In genomic region chr2:71748227-71748626, GRCh38 we compare ENCODE assay signal across 12 cellular contexts.
DNase-seq lines count a peak whose midpoint lies in the region; ATAC-seq, FAIRE-seq and TF ChIP-seq lines count a peak whose summit lies in the region.
"Had no signal": no experiment of that assay in that cellular context is flagged by ENCODE, and none has a peak within 500 bp of the region (broad histone marks: within the 10 kb centered on the region; RNA-seq: fewer than 3 reads in every experiment).

No MANE protein-coding gene starts in this region.

- H3K9ac ChIP-seq in K562 (ENCODE audit: insufficient read depth in 1 of 2, low read depth in 2 of 2, low read length in 2 of 2), result no peak overlapping the region
- no peak overlapping the region for H3K9ac ChIP-seq in subcutaneous abdominal adipose tissue (ENCODE audit: low read length in 5 of 5)

- intact Hi-C loops in K562 (cut with micrococcal nuclease), result no loop called here

- peak overlapping the region; percentile 75 for H2AFZ ChIP-seq in K562 (ENCODE audit: low read depth, low read length)

- H3K4me3 Mint-ChIP-seq in activated CD8-positive, alpha-beta memory T cell treated with anti-CD3 and anti-CD28 coated beads, Interleukin-2, amount 10 ng/mL, durations not matched to agents 7 days and 5 days, result no peak overlapping the region
- H3K4me3 Mint-ChIP-seq: activated naive CD8-positive, alpha-beta T cell treated with anti-CD3 and anti-CD28 coated beads, Interleukin-2, amount 10 ng/mL, durations not matched to agents 7 days and 5 days had no signal

- FAIRE-seq in HTR-8/SVneo (lab: Jason Lieb, UNC) (no peak), K562 (lab: Jason Lieb, UNC) (peak; percentile 97)

- no peaks in the 10 kb centered on the region for H3K36me3 Mint-ChIP-seq in activated CD8-positive, alpha-beta memory T cell treated with anti-CD3 and anti-CD28 coated beads, Interleukin-2, amount 10 ng/mL, durations not matched to agents 7 days and 5 days
- H3K36me3 Mint-ChIP-seq: activated naive CD8-positive, alpha-beta T cell treated with anti-CD3 and anti-CD28 coated beads, Interleukin-2, amount 10 ng/mL, durations not matched to agents 7 days and 5 days had no signal

- CTCF ChIA-PET in K562 (lab: Yijun Ruan, JAX; ENCODE audit: low intra/inter-chr PET ratio), result no interaction called here
- CTCF ChIA-PET in activated CD8-positive, alpha-beta memory T cell treated with anti-CD3 and anti-CD28 coated beads, Interleukin-2, amount 10 ng/mL, durations not matched to agents 7 days and 5 days (lab: Charles Lee), result no interaction called here

- in situ Hi-C loops in K562 (cut with MboI), result no loop called here

- H3K4me1 Mint-ChIP-seq in activated CD8-positive, alpha-beta memory T cell treated with anti-CD3 and anti-CD28 coated beads, Interleukin-2, amount 10 ng/mL, durations not matched to agents 7 days and 5 days, result no peaks in the 10 kb centered on the region
- H3K4me1 Mint-ChIP-seq: activated naive CD8-positive, alpha-beta T cell treated with anti-CD3 and anti-CD28 coated beads, Interleukin-2, amount 10 ng/mL, durations not matched to agents 7 days and 5 days had no signal

- TF ChIP-seq CTCF in K562 (IDR thresholded peaks at IDR 0.05 in 2 of 3, conservative IDR thresholded peaks at IDR 0.05 in 1 of 3; ENCODE audit: insufficient read depth in 2 of 3, low read depth in 1 of 3, low read length in 3 of 3) (no peak), WERI-Rb-1 (IDR thresholded peaks at IDR 0.05; ENCODE audit: low read depth, low read length) (no peak)

- no peaks in the 10 kb centered on the region for H3K9me1 ChIP-seq in K562 (ENCODE audit: control insufficient read depth, insufficient read depth, low read length)

- H3K27ac Mint-ChIP-seq in activated CD8-positive, alpha-beta memory T cell treated with anti-CD3 and anti-CD28 coated beads, Interleukin-2, amount 10 ng/mL, durations not matched to agents 7 days and 5 days, result no peak overlapping the region
- H3K27ac Mint-ChIP-seq: activated naive CD8-positive, alpha-beta T cell treated with anti-CD3 and anti-CD28 coated beads, Interleukin-2, amount 10 ng/mL, durations not matched to agents 7 days and 5 days had no signal

- no peak overlapping the region for H3K4me2 ChIP-seq in K562 (ENCODE audit: insufficient read depth, low read length)

- H3K9me3 ChIP-seq in K562 (replicated peaks; ENCODE audit: control insufficient read depth, insufficient read depth, low read depth, low read length), result no peaks in the 10 kb centered on the region
- H3K9me3 ChIP-seq in subcutaneous abdominal adipose tissue (ENCODE audit: control insufficient read depth in 5 of 5, low read length in 5 of 5), result peaks cover 0 to 9% (median 0%) of the 10 kb centered on the region in 5 donors
- no peaks in the 10 kb centered on the region for H3K9me3 ChIP-seq in WERI-Rb-1 (ENCODE audit: severe bottlenecking)

- H3K27ac ChIP-seq in K562 (ENCODE audit: extremely low read depth, low read depth, low read length), result peak overlapping the region; percentile 50; the same call in 2 of the 3 replicates
- H3K27ac ChIP-seq in subcutaneous abdominal adipose tissue (ENCODE audit: low read depth, low read length), result peak overlapping the region; percentile 25
- H3K27ac ChIP-seq in WERI-Rb-1, result no peak overlapping the region
- H3K27ac ChIP-seq: SK-N-MC had no signal

- H3K27me3 ChIP-seq in K562 (ENCODE audit: control insufficient read depth in 2 of 2, insufficient read depth in 2 of 2, low read length in 2 of 2), result no peaks in the 10 kb centered on the region
- H3K27me3 ChIP-seq in subcutaneous abdominal adipose tissue (ENCODE audit: control insufficient read depth in 5 of 5, insufficient read depth in 4 of 5, low read length in 5 of 5), result peaks cover 0 to 3% (median 0%) of the 10 kb centered on the region in 5 donors
- no peaks in the 10 kb centered on the region for H3K27me3 ChIP-seq in WERI-Rb-1 (ENCODE audit: insufficient read depth, low read depth, severe bottlenecking)

- TF ChIP-seq POLR2A in K562 (conservative IDR thresholded peaks at IDR 0.05), result no peak

- peak; percentile 98 for ATAC-seq in K562
- no peak for ATAC-seq in activated CD8-positive, alpha-beta memory T cell treated with anti-CD3 and anti-CD28 coated beads, Interleukin-2, amount 10 ng/mL, durations not matched to agents 7 days and 5 days
- no peak for ATAC-seq in GM19035 (IDR thresholded peaks at IDR 0.05; ENCODE audit: unreplicated experiment)

- POLR2A ChIA-PET in K562 (lab: Yijun Ruan, JAX), result no interaction called here

- H3K4me3 ChIP-seq in K562 (no peak overlapping the region), subcutaneous abdominal adipose tissue (ENCODE audit: low read depth in 1 of 5, low read length in 5 of 5) (no peak overlapping the region), WERI-Rb-1 (ENCODE audit: low read depth, low read length) (no peak overlapping the region)
- H3K4me3 ChIP-seq: SK-N-MC had no signal

- peak; percentile 58; the same call in 1 of the 2 replicates for TF ChIP-seq EP300 in K562 (IDR thresholded peaks at IDR 0.05; ENCODE audit: low read length)

- H3K27me3 Mint-ChIP-seq in activated CD8-positive, alpha-beta memory T cell treated with anti-CD3 and anti-CD28 coated beads, Interleukin-2, amount 10 ng/mL, durations not matched to agents 7 days and 5 days, result peaks cover 11% of the 10 kb centered on the region

- BruUV-seq in K562 (replicated peaks; lab: Mats Ljungman, UMichigan), result no TSS peak

- WGBS in K562 (ENCODE audit: insufficient coverage, low coverage, missing lambda C conversion rate), result 21% methylated on average over 5 of the region's 5 CpGs

- H3K36me3 ChIP-seq in K562 (ENCODE audit: control insufficient read depth, insufficient read depth, low read length) (no peaks in the 10 kb centered on the region), subcutaneous abdominal adipose tissue (ENCODE audit: control insufficient read depth in 5 of 5, insufficient read depth in 5 of 5, low read length in 5 of 5) (peaks cover 0 to 3% (median 0%) of the 10 kb centered on the region in 5 donors), WERI-Rb-1 (no peaks in the 10 kb centered on the region)

- peaks cover 3% of the 10 kb centered on the region for H3K9me3 Mint-ChIP-seq in activated CD8-positive, alpha-beta memory T cell treated with anti-CD3 and anti-CD28 coated beads, Interleukin-2, amount 10 ng/mL, durations not matched to agents 7 days and 5 days (ENCODE audit: low read depth)

- H4K20me1 ChIP-seq in K562 (replicated peaks; ENCODE audit: control insufficient read depth, insufficient read depth, low read length), result no peaks in the 10 kb centered on the region

- TF ChIP-seq RAD21 in K562 (CRISPR knock-in tag; conservative IDR thresholded peaks at IDR 0.05 in 1 of 2, IDR thresholded peaks at IDR 0.05 in 1 of 2), result no peak

- H3K79me2 ChIP-seq in K562 (ENCODE audit: control insufficient read depth, insufficient read depth, low read length), result no peaks in the 10 kb centered on the region

- peak; percentile 35 for DNase-seq in HTR-8/SVneo (ENCODE audit: insufficient read length, low spot score)
- peak; percentile 67 to 87 (median 75) for DNase-seq in K562 (ENCODE audit: extremely low read depth in 1 of 4, low spot score in 3 of 4)
- DNase-seq in iPS-NIHi11 (ENCODE audit: low spot score), result peak; percentile 31
- no peak for DNase-seq in activated CD8-positive, alpha-beta memory T cell treated with anti-CD3 and anti-CD28 coated beads, Interleukin-2, amount 10 ng/mL, durations not matched to agents 7 days and 5 days
- DNase-seq in DMS79 (lab: John Stamatoyannopoulos, UW), result no peak
- no peak for DNase-seq in WERI-Rb-1
- DNase-seq: activated naive CD8-positive, alpha-beta T cell treated with anti-CD3 and anti-CD28 coated beads, Interleukin-2, amount 10 ng/mL, durations not matched to agents 7 days and 5 days; DMS153; NCI-H446 treated with DMSO at 0.1 percent for 48 hours had no signal

- peaks cover 26 to 44% of the 10 kb centered on the region in 2 experiments for H3K4me1 ChIP-seq in K562 (replicated peaks in 1 of 2; ENCODE audit: control insufficient read depth in 2 of 2, insufficient read depth in 2 of 2, low read length in 2 of 2)
- H3K4me1 ChIP-seq in subcutaneous abdominal adipose tissue (ENCODE audit: control insufficient read depth in 5 of 5, insufficient read depth in 5 of 5, low read length in 5 of 5), result peaks cover 14 to 62% (median 43%) of the 10 kb centered on the region in 5 donors

TF ChIP-seq in K562, 482 proteins besides CTCF, POLR2A, EP300 and RAD21 (continues in another document):
- TF ChIP-seq, protein P1, sequence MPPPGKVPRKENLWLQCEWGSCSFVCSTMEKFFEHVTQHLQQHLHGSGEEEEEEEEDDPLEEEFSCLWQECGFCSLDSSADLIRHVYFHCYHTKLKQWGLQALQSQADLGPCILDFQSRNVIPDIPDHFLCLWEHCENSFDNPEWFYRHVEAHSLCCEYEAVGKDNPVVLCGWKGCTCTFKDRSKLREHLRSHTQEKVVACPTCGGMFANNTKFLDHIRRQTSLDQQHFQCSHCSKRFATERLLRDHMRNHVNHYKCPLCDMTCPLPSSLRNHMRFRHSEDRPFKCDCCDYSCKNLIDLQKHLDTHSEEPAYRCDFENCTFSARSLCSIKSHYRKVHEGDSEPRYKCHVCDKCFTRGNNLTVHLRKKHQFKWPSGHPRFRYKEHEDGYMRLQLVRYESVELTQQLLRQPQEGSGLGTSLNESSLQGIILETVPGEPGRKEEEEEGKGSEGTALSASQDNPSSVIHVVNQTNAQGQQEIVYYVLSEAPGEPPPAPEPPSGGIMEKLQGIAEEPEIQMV (tag; conservative IDR thresholded peaks at IDR 0.05; ENCODE audit: low read depth), result 0 out of 2 replicates have a peak, but pooled peaks have one; percentile 20
- TF ChIP-seq BACH1 (tag; IDR thresholded peaks at IDR 0.05), result peak; percentile 96
- TF ChIP-seq MAFF (IDR thresholded peaks at IDR 0.05; ENCODE audit: low read length), result peak; percentile 87
- TF ChIP-seq NFE2L1 (tag; IDR thresholded peaks at IDR 0.05; ENCODE audit: borderline replicate concordance, low read depth), result peak; percentile 72
- TF ChIP-seq CC2D1A (IDR thresholded peaks at IDR 0.05), result 0 out of 2 replicates have a peak, but pooled peaks have one; percentile 14
- 0 out of 2 replicates have a peak, but pooled peaks have one; percentile 8 for TF ChIP-seq ELF4 (CRISPR knock-in tag; IDR thresholded peaks at IDR 0.05)
- TF ChIP-seq GABPB2 (CRISPR knock-in tag; conservative IDR thresholded peaks at IDR 0.05), result no peak
- peak; percentile 56; the same call in 1 of the 2 replicates for TF ChIP-seq RNF2 (IDR thresholded peaks at IDR 0.05)
- TF ChIP-seq POLR2G (IDR thresholded peaks at IDR 0.05; ENCODE audit: low read depth, low read length), result no peak
- no peak for TF ChIP-seq ASH1L (IDR thresholded peaks at IDR 0.05; ENCODE audit: borderline replicate concordance, low read depth, partially characterized antibody)
- TF ChIP-seq GABPA (tag; conservative IDR thresholded peaks at IDR 0.05; ENCODE audit: low read depth), result peak; percentile 57; the same call in 1 of the 2 replicates
- 0 out of 2 replicates have a peak, but pooled peaks have one; percentile 21 for TF ChIP-seq ETV5 (CRISPR knock-in tag; IDR thresholded peaks at IDR 0.05; ENCODE audit: low read depth)

Comparison
In these comparisons a context has a peak if more than half of its experiments do, and no peak if none do; other contexts are left out.
1. DNase-seq: peak in HTR-8/SVneo (single experiment), K562 (4 of 4) and iPS-NIHi11 (single experiment); none in activated CD8-positive, alpha-beta memory T cell treated with anti-CD3 and anti-CD28 coated beads, Interleukin-2, amount 10 ng/mL, durations not matched to agents 7 days and 5 days (single experiment), DMS79 (single experiment) and WERI-Rb-1 (single experiment).